ENCODE assay signal across 25 cellular contexts in genomic region chr6:2915150-2915549, GRCh38. TPM values are rescaled to one million over a fixed set of nuclear protein-coding genes. Genes with fewer than 3 reads are reported as not detected.
"Had no signal": no experiment of that assay in that cellular context is flagged by ENCODE, and none has a peak within 500 bp of the region (broad histone marks: within the 10 kb centered on the region; RNA-seq: fewer than 3 reads in every experiment).

No MANE protein-coding gene starts in this region.

- H3K36me3 ChIP-seq: Peyer's patch had no signal

- H3K27me3 Mint-ChIP-seq: activated CD4-positive, alpha-beta memory T cell treated with anti-CD3 and anti-CD28 coated beads for 36 hours; activated naive CD8-positive, alpha-beta T cell; activated T-cell treated with anti-CD3 and anti-CD28 coated beads, Interleukin-2, amount 50 U/mL, for 24 hours; central memory CD8-positive, alpha-beta T cell had no signal

- H3K36me3 Mint-ChIP-seq: activated CD4-positive, alpha-beta memory T cell treated with anti-CD3 and anti-CD28 coated beads for 36 hours; activated naive CD8-positive, alpha-beta T cell had no signal

- H3K27ac ChIP-seq: Peyer's patch had no signal

- FAIRE-seq: astrocyte, K562 had no signal

- H3K27me3 ChIP-seq: Peyer's patch had no signal

- H3K9me3 Mint-ChIP-seq: activated CD4-positive, alpha-beta memory T cell treated with anti-CD3 and anti-CD28 coated beads for 36 hours; activated naive CD4-positive, alpha-beta T cell treated with anti-CD3 and anti-CD28 coated beads for 36 hours; activated T-cell treated with anti-CD3 and anti-CD28 coated beads, Interleukin-2, amount 50 U/mL, for 24 hours; central memory CD8-positive, alpha-beta T cell had no signal

- H3K4me3 ChIP-seq: K562, Peyer's patch had no signal

- DNase-seq: activated CD4-positive, alpha-beta memory T cell treated with anti-CD3 and anti-CD28 coated beads for 36 hours; activated CD4-positive, alpha-beta T cell treated with anti-CD3 and anti-CD28 coated beads for 48 hours; activated CD4-positive, CD25-positive, alpha-beta regulatory T cell treated with anti-CD3 and anti-CD28 coated beads, Interleukin-2, amount 50 U/mL, for 72 hours; activated gamma-delta T cell; activated naive CD4-positive, alpha-beta T cell treated with anti-CD3 and anti-CD28 coated beads for 36 hours; activated T-cell treated with anti-CD3 and anti-CD28 coated beads, Interleukin-2, amount 50 U/mL, for 24 hours; amygdala; Karpas-422; NCI-H1105 treated with DMSO at 0.1 percent for 48 hours; NCI-H1436 treated with DMSO at 0.1 percent for 48 hours; NCI-H187; NCI-H2081; NCI-H510A treated with DMSO at 0.1 percent for 48 hours; SHP77; T-helper 17 cell; T-helper 9 cell had no signal

- H3K4me1 ChIP-seq: Peyer's patch had no signal

- H3K4me3 Mint-ChIP-seq: activated CD4-positive, alpha-beta memory T cell treated with anti-CD3 and anti-CD28 coated beads for 36 hours; activated naive CD4-positive, alpha-beta T cell treated with anti-CD3 and anti-CD28 coated beads for 36 hours; activated naive CD8-positive, alpha-beta T cell; activated T-cell treated with anti-CD3 and anti-CD28 coated beads, Interleukin-2, amount 50 U/mL, for 24 hours; activated T-helper 1 cell treated with anti-CD3 and anti-CD28 coated beads, Interleukin-12 subunit alpha, Interleukin-12 subunit beta, Interleukin-2, Interleukin-4 antibody, amounts not matched to agents 30 ng/mL and 10 ng/mL and 1 ng/mL, durations not matched to agents 14 hours and 24 hours and 36 hours; brain; central memory CD8-positive, alpha-beta T cell; T-helper 17 cell; WTC11 had no signal

- H3K9me3 ChIP-seq: Peyer's patch had no signal

- H3K27ac Mint-ChIP-seq: activated CD4-positive, alpha-beta memory T cell treated with anti-CD3 and anti-CD28 coated beads for 36 hours; activated naive CD4-positive, alpha-beta T cell treated with anti-CD3 and anti-CD28 coated beads for 36 hours; activated naive CD8-positive, alpha-beta T cell; activated T-cell treated with anti-CD3 and anti-CD28 coated beads, Interleukin-2, amount 50 U/mL, for 24 hours; activated T-helper 1 cell treated with anti-CD3 and anti-CD28 coated beads, Interleukin-12 subunit alpha, Interleukin-12 subunit beta, Interleukin-2, Interleukin-4 antibody, amounts not matched to agents 30 ng/mL and 10 ng/mL and 1 ng/mL, durations not matched to agents 14 hours and 24 hours and 36 hours; brain; T-helper 17 cell; WTC11 had no signal

RNA-seq across cellular contexts. Expression of gene SERPINB9, which starts 12.0 kb away (rescaled TPM):
- total RNA-seq: SK-MEL-5 had no signal
